8 cellular contexts compared by ENCODE assay signal in genomic region chr10:125161570-125162139, GRCh38. TPM values are rescaled to one million over a fixed set of nuclear protein-coding genes. Genes with fewer than 3 reads are reported as not detected.
DNase-seq lines count a peak whose midpoint lies in the region; TF ChIP-seq lines count a peak whose summit lies in the region.

No MANE protein-coding gene starts in this region.

- H3K27ac Mint-ChIP-seq in activated T-cell treated with anti-CD3 and anti-CD28 coated beads, Interleukin-2, amount 50 U/mL, for 24 hours, result no peak overlapping the region
- peak overlapping the region in 3 of 5 experiments; percentile 48 to 78 (median 65) for H3K27ac Mint-ChIP-seq in brain

- H3K36me3 Mint-ChIP-seq in activated T-cell treated with anti-CD3 and anti-CD28 coated beads, Interleukin-2, amount 50 U/mL, for 24 hours (ENCODE audit: low read depth), result no peaks in the 10 kb centered on the region
- H3K36me3 Mint-ChIP-seq in brain, result no peaks in the 10 kb centered on the region

- peak overlapping the region; percentile 87 for H3K27ac ChIP-seq in stomach smooth muscle (ENCODE audit: low read length)

- TF ChIP-seq CTCF in brain (conservative IDR thresholded peaks at IDR 0.05), result peak; percentile 40 to 47

- H3K4me3 ChIP-seq in stomach smooth muscle (ENCODE audit: low read length in 2 of 2), result peak overlapping the region; percentile 71 to 77

- no peaks in the 10 kb centered on the region for H3K27me3 ChIP-seq in stomach smooth muscle (ENCODE audit: control insufficient read depth in 1 of 2, insufficient read depth in 2 of 2, low read length in 2 of 2)

- no peaks in the 10 kb centered on the region for H3K36me3 ChIP-seq in stomach smooth muscle (ENCODE audit: control insufficient read depth in 2 of 2, insufficient read depth in 2 of 2, low read length in 2 of 2)

- peak overlapping the region; percentile 44 for H3K4me3 Mint-ChIP-seq in activated T-cell treated with anti-CD3 and anti-CD28 coated beads, Interleukin-2, amount 50 U/mL, for 24 hours
- peak overlapping the region; percentile 74 to 84 (median 79) for H3K4me3 Mint-ChIP-seq in brain

- peak overlapping the region; percentile 58 to 69 for H3K9ac ChIP-seq in stomach smooth muscle (ENCODE audit: low read length in 2 of 2)

- H3K27me3 Mint-ChIP-seq in activated T-cell treated with anti-CD3 and anti-CD28 coated beads, Interleukin-2, amount 50 U/mL, for 24 hours, result peaks cover 52% of the 10 kb centered on the region
- no peaks in the 10 kb centered on the region for H3K27me3 Mint-ChIP-seq in brain

- H3K4me1 ChIP-seq in stomach smooth muscle (ENCODE audit: control insufficient read depth, insufficient read depth, low read length), result peaks cover 11% of the 10 kb centered on the region

- peaks cover 4% of the 10 kb centered on the region for H3K4me1 Mint-ChIP-seq in activated T-cell treated with anti-CD3 and anti-CD28 coated beads, Interleukin-2, amount 50 U/mL, for 24 hours (ENCODE audit: low read depth)
- H3K4me1 Mint-ChIP-seq in brain, result peaks cover 24% of the 10 kb centered on the region

- peak; percentile 46 for DNase-seq in activated T-cell treated with anti-CD3 and anti-CD28 coated beads, Interleukin-2, amount 50 U/mL, for 24 hours
- DNase-seq in activated T-cell treated with anti-CD3 and anti-CD28 coated beads for 4 hours (no peak), islet precursor cell (peak; percentile 70), NCI-H146 treated with DMSO at 0.1 percent for 48 hours (lab: John Stamatoyannopoulos, UW; ENCODE audit: unreplicated experiment) (no peak), NCI-H446 (lab: John Stamatoyannopoulos, UW) (no peak), OCI-M1 (lab: John Stamatoyannopoulos, UW) (no peak)

- no peaks in the 10 kb centered on the region for H3K9me3 Mint-ChIP-seq in activated T-cell treated with anti-CD3 and anti-CD28 coated beads, Interleukin-2, amount 50 U/mL, for 24 hours
- peaks cover 0 to 3% (median 0%) of the 10 kb centered on the region in 5 experiments for H3K9me3 Mint-ChIP-seq in brain

- H3K9me3 ChIP-seq in stomach smooth muscle (ENCODE audit: control insufficient read depth in 2 of 2, low read length in 2 of 2), result no peaks in the 10 kb centered on the region

RNA-seq across cellular contexts. Expression of gene CTBP2, which starts 1.3 kb away (rescaled TPM):
- polyA plus RNA-seq in brain (ENCODE audit: insufficient read depth, low read depth, low replicate concordance), result 37.8 TPM

Comparison
In these comparisons a context has a peak if more than half of its experiments do, and no peak if none do; other contexts are left out.
1. DNase-seq: peak in activated T-cell treated with anti-CD3 and anti-CD28 coated beads, Interleukin-2, amount 50 U/mL, for 24 hours (single experiment) and islet precursor cell (single experiment); none in activated T-cell treated with anti-CD3 and anti-CD28 coated beads for 4 hours (single experiment), NCI-H146 treated with DMSO at 0.1 percent for 48 hours (single experiment), NCI-H446 (0 of 2) and OCI-M1 (single experiment).